Comparison of ENCODE assay signal across 9 cellular contexts in the genomic region with DNA sequence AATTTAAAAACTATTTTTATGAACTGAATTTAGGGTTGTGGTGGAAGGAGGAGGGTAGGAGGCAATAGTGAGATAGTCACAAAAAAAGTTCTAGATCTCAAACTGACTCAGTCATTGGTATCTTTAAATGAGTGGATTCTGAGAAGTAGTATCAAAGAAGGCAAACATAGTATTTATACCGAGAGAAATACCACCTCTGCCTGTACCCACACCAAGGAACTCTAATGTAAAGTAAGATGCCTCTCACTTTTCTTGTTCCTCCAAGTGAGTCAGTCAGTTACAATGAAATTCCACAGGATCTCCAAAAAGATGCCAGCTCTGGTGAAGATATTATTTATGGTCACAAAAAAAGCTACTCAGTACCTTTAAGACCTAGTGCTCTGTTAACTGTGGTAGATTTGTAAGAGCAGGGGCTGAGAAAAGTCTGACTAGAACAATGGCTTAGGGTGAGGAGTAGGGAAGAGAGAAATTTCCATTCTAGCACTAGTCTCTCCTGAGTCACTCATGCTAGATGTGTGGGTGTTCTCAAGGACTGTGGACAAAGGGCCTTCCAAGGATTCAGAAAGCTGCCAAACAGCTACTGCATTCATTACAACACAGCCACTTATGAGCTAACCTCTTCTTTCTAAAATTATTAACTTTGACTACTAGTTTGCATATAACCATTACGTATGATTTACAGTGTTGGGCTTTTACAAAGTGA. TPM values are rescaled to one million over a fixed set of nuclear protein-coding genes. Genes with fewer than 3 reads are reported as not detected.
DNase-seq lines count a peak whose midpoint lies in the region; ATAC-seq and TF ChIP-seq lines count a peak whose summit lies in the region.
"Had no signal": no experiment of that assay in that cellular context is flagged by ENCODE, and none has a peak within 500 bp of the region (broad histone marks: within the 10 kb centered on the region; RNA-seq: fewer than 3 reads in every experiment).

No MANE protein-coding gene starts in this region.

- peak overlapping the region; percentile 68 for H3K27ac Mint-ChIP-seq in osteocyte (ENCODE audit: unreplicated experiment)

- H3K27ac ChIP-seq in esophagus squamous epithelium: peak overlapping the region; percentile 42 to 82 (median 61)

- TF ChIP-seq CTCF in esophagus squamous epithelium (IDR thresholded peaks at IDR 0.05) (no peak), osteocyte (IDR thresholded peaks at IDR 0.05) (no peak)

- H3K27me3 Mint-ChIP-seq in osteocyte (ENCODE audit: unreplicated experiment): no peaks in the 10 kb centered on the region
- H3K27me3 Mint-ChIP-seq: IgD-negative memory B cell had no signal

- intact Hi-C loops in esophagus squamous epithelium (cut with DNase I): no loop called here

- H3K9me3 Mint-ChIP-seq in osteocyte (ENCODE audit: unreplicated experiment): peaks cover 10% of the 10 kb centered on the region

- H3K4me1 Mint-ChIP-seq in osteocyte (ENCODE audit: unreplicated experiment): peaks cover 37% of the 10 kb centered on the region

- no peak for ATAC-seq in GM21737 (IDR thresholded peaks at IDR 0.05; ENCODE audit: unreplicated experiment)
- no peak for ATAC-seq in GM21825 (IDR thresholded peaks at IDR 0.05; ENCODE audit: unreplicated experiment)

- 23 to 40% methylated on average over 2 of the region's 2 CpGs for WGBS in esophagus squamous epithelium, 2 donors

- H3K9me3 ChIP-seq in esophagus squamous epithelium: peaks cover 0 to 8% (median 5%) of the 10 kb centered on the region in 3 donors

- H3K36me3 ChIP-seq in esophagus squamous epithelium: peaks cover 0 to 47% (median 11%) of the 10 kb centered on the region in 3 donors

- no peak overlapping the region for H3K4me3 ChIP-seq in esophagus squamous epithelium

- DNase-seq in GM04503 (ENCODE audit: low read depth): peak; percentile 83
- peak; percentile 80 for DNase-seq in RKO (ENCODE audit: low spot score)
- no peak for DNase-seq in esophagus squamous epithelium (lab: John Stamatoyannopoulos, UW)
- no peak for DNase-seq in osteocyte (ENCODE audit: extremely low spot score, unreplicated experiment)
- no peak for DNase-seq in MV-4-11 (lab: John Stamatoyannopoulos, UW)
- no peak for DNase-seq in NCI-H2227 treated with DMSO at 0.1 percent for 48 hours (lab: John Stamatoyannopoulos, UW)

- peaks cover 29% of the 10 kb centered on the region for H3K36me3 Mint-ChIP-seq in osteocyte (ENCODE audit: unreplicated experiment)

- peaks cover 0 to 48% (median 22%) of the 10 kb centered on the region in 3 donors for H3K4me1 ChIP-seq in esophagus squamous epithelium

- no peaks in the 10 kb centered on the region for H3K27me3 ChIP-seq in esophagus squamous epithelium

- H3K4me3 Mint-ChIP-seq in osteocyte (ENCODE audit: unreplicated experiment): no peak overlapping the region

- TF ChIP-seq POLR2A in esophagus squamous epithelium (IDR thresholded peaks at IDR 0.05): no peak

RNA-seq across cellular contexts. Expression of gene YWHAQ, which starts 36.3 kb away (rescaled TPM):
- total RNA-seq in esophagus squamous epithelium (100 to 1,000 TPM; 141 to 442 (median 227) TPM), osteocyte (296 and 307 TPM in 2 replicates)

RNA-seq across cellular contexts. Expression of gene ADAM17, which starts 38.9 kb away (rescaled TPM):
- total RNA-seq in esophagus squamous epithelium: 10 to 100 TPM; 21.5 to 38.9 (median 29.2) TPM
- total RNA-seq in osteocyte: 36.4 and 42.2 TPM in 2 replicates

Comparison
In these comparisons a context has a peak if more than half of its experiments do, and no peak if none do; other contexts are left out.
1. DNase-seq: peak in GM04503 (single experiment) and RKO (single experiment); none in esophagus squamous epithelium (single experiment), osteocyte (single experiment), MV-4-11 (single experiment) and NCI-H2227 treated with DMSO at 0.1 percent for 48 hours (single experiment).